ENCODE assay signal across 1 cellular context in the genomic region with DNA sequence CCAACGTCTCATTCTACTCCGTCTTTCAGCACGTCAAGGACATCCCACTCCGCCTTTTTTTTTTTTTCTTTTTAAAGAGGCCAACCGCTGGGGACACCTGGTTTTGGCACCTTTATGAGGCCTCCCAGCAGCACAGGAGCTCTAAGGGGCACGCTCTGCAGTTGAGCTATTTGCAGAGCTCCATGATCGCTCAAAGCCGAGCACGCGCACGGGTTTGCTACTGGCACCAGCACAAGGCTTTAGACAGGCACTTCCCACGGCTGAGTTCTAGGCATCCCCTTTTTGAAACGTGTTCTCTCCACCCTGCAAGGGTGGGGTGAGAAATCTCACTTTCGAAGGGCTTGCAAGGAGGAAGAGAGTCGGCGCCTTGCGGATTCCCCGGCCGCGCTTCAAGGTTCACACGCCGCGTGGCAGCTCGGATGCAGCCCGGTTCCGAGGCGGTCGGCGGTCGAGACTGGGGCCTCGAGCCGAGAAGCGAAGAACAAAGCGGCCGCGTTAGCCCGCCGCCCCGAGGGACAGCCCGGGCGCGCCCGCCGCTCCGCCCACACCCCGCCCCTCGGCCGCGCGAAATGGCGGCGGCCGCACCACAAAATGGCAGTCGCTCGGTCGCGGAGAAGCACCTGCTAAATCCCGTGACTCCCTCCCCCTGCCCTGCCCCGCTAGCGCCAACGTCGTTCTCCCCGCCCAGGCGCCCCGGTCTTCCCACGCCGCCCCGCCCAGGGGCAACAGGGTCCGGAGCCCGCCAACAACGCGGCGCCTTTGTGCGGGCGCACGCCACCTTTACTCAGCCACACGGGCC.
TF ChIP-seq lines count a peak whose summit lies in the region.

No MANE protein-coding gene starts in this region.

TF ChIP-seq in K562, 482 proteins besides CTCF, POLR2A, EP300 and RAD21 (continued from another document and continues in another):
- TF ChIP-seq, protein P1, sequence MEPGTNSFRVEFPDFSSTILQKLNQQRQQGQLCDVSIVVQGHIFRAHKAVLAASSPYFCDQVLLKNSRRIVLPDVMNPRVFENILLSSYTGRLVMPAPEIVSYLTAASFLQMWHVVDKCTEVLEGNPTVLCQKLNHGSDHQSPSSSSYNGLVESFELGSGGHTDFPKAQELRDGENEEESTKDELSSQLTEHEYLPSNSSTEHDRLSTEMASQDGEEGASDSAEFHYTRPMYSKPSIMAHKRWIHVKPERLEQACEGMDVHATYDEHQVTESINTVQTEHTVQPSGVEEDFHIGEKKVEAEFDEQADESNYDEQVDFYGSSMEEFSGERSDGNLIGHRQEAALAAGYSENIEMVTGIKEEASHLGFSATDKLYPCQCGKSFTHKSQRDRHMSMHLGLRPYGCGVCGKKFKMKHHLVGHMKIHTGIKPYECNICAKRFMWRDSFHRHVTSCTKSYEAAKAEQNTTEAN (CRISPR knock-in tag; IDR thresholded peaks at IDR 0.05), result no peak
- TF ChIP-seq HLTF (IDR thresholded peaks at IDR 0.05) (0 out of 2 replicates have a peak, but pooled peaks have one; percentile 21), SIN3A (IDR thresholded peaks at IDR 0.05; ENCODE audit: borderline replicate concordance in 2 of 2, control insufficient read depth in 1 of 2, low read depth in 2 of 2, low read length in 2 of 2) (peak; percentile 61; a peak in 2 of 4 replicates), CREB1 (IDR thresholded peaks at IDR 0.05) (peak; percentile 67), CREB1 (CRISPR knock-in tag; IDR thresholded peaks at IDR 0.05) (peak; percentile 53), ESRRA (IDR thresholded peaks at IDR 0.05; ENCODE audit: borderline replicate concordance, low read depth) (peak; percentile 82; the same call in 1 of the 2 replicates), TRIM28 (IDR thresholded peaks at IDR 0.05) (peak; percentile 72), HDAC2 (IDR thresholded peaks at IDR 0.05) (peak; percentile 72), NFIC (IDR thresholded peaks at IDR 0.05) (peak; percentile 28), ZNF140 (CRISPR knock-in tag; IDR thresholded peaks at IDR 0.05) (no peak), SMAD4 (CRISPR knock-in tag; conservative IDR thresholded peaks at IDR 0.05) (peak; percentile 90), CHD1 (IDR thresholded peaks at IDR 0.05; ENCODE audit: low read length) (peak; percentile 79), NFRKB (IDR thresholded peaks at IDR 0.05; ENCODE audit: low read depth) (peak; percentile 69), STAG1 (CRISPR knock-in tag; IDR thresholded peaks at IDR 0.05; ENCODE audit: borderline replicate concordance) (peak; percentile 20; the same call in 1 of the 2 replicates), TRIM24 (IDR thresholded peaks at IDR 0.05) (peak in 1 of 2 experiments; percentile 18; a peak in 1 of 4 replicates), EP400 (IDR thresholded peaks at IDR 0.05) (peak; percentile 90; the same call in 1 of the 2 replicates), LCOR (CRISPR knock-in tag; IDR thresholded peaks at IDR 0.05) (peak; percentile 77; the same call in 1 of the 2 replicates), RCOR1 (IDR thresholded peaks at IDR 0.05; ENCODE audit: borderline replicate concordance in 1 of 2, low read depth in 2 of 2, low read length in 2 of 2) (peak in 1 of 2 experiments; percentile 88; a peak in 3 of 4 replicates), ZNF133 (CRISPR knock-in tag; IDR thresholded peaks at IDR 0.05) (no peak), CCAR2 (IDR thresholded peaks at IDR 0.05; ENCODE audit: low read depth, low read length) (no peak), SRF (CRISPR knock-in tag; IDR thresholded peaks at IDR 0.05) (peak; percentile 56 to 74; a peak in 3 of 4 replicates), NCOA6 (IDR thresholded peaks at IDR 0.05) (no peak), PRPF4 (IDR thresholded peaks at IDR 0.05; ENCODE audit: insufficient read depth, low read depth, low read length, poor library complexity, severe bottlenecking) (peak; percentile 46), ZNF232 (CRISPR knock-in tag; IDR thresholded peaks at IDR 0.05) (peak; percentile 40; the same call in 1 of the 2 replicates), GABPA (tag; conservative IDR thresholded peaks at IDR 0.05; ENCODE audit: low read depth) (peak; percentile 61; the same call in 1 of the 2 replicates), PHB (CRISPR knock-in tag; IDR thresholded peaks at IDR 0.05) (no peak), JUND (IDR thresholded peaks at IDR 0.05; ENCODE audit: borderline replicate concordance, low read depth, low read length) (peak; percentile 69), JUND (tag; IDR thresholded peaks at IDR 0.05; ENCODE audit: borderline replicate concordance, low read depth, low read length) (no peak; the same call in 2 of the 3 replicates), CBX8 (IDR thresholded peaks at IDR 0.05; ENCODE audit: borderline replicate concordance, extremely low read depth, low read depth, low read length, poor library complexity, severe bottlenecking) (no peak), STAT5A (IDR thresholded peaks at IDR 0.05; ENCODE audit: borderline replicate concordance, low read length) (peak; percentile 44; the same call in 1 of the 2 replicates), NFYB (IDR thresholded peaks at IDR 0.05; ENCODE audit: extremely low read depth, insufficient read length) (no peak), ZNF766 (CRISPR knock-in tag; conservative IDR thresholded peaks at IDR 0.05) (peak; percentile 95), ETS2 (tag; IDR thresholded peaks at IDR 0.05; ENCODE audit: borderline replicate concordance, poor library complexity, severe bottlenecking) (peak; percentile 8), SPI1 (IDR thresholded peaks at IDR 0.05; ENCODE audit: borderline replicate concordance, low read depth, low read length) (peak; percentile 45; the same call in 1 of the 2 replicates), ZNF212 (CRISPR knock-in tag; IDR thresholded peaks at IDR 0.05) (no peak), SMARCA4 (IDR thresholded peaks at IDR 0.05) (peak; percentile 40), RBM34 (IDR thresholded peaks at IDR 0.05; ENCODE audit: borderline replicate concordance, insufficient read depth, low read length) (no peak), SIX5 (IDR thresholded peaks at IDR 0.05; ENCODE audit: borderline replicate concordance in 1 of 2, insufficient read depth in 1 of 2, low read depth in 1 of 2, low read length in 2 of 2) (no peak; a peak in 1 of 4 replicates), HNRNPUL1 (IDR thresholded peaks at IDR 0.05; ENCODE audit: low read length) (no peak)
- TF ChIP-seq, protein P2, sequence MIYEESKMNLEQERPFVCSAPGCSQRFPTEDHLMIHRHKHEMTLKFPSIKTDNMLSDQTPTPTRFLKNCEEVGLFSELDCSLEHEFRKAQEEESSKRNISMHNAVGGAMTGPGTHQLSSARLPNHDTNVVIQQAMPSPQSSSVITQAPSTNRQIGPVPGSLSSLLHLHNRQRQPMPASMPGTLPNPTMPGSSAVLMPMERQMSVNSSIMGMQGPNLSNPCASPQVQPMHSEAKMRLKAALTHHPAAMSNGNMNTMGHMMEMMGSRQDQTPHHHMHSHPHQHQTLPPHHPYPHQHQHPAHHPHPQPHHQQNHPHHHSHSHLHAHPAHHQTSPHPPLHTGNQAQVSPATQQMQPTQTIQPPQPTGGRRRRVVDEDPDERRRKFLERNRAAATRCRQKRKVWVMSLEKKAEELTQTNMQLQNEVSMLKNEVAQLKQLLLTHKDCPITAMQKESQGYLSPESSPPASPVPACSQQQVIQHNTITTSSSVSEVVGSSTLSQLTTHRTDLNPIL (CRISPR knock-in tag; IDR thresholded peaks at IDR 0.05), result no peak
- TF ChIP-seq, protein P3, sequence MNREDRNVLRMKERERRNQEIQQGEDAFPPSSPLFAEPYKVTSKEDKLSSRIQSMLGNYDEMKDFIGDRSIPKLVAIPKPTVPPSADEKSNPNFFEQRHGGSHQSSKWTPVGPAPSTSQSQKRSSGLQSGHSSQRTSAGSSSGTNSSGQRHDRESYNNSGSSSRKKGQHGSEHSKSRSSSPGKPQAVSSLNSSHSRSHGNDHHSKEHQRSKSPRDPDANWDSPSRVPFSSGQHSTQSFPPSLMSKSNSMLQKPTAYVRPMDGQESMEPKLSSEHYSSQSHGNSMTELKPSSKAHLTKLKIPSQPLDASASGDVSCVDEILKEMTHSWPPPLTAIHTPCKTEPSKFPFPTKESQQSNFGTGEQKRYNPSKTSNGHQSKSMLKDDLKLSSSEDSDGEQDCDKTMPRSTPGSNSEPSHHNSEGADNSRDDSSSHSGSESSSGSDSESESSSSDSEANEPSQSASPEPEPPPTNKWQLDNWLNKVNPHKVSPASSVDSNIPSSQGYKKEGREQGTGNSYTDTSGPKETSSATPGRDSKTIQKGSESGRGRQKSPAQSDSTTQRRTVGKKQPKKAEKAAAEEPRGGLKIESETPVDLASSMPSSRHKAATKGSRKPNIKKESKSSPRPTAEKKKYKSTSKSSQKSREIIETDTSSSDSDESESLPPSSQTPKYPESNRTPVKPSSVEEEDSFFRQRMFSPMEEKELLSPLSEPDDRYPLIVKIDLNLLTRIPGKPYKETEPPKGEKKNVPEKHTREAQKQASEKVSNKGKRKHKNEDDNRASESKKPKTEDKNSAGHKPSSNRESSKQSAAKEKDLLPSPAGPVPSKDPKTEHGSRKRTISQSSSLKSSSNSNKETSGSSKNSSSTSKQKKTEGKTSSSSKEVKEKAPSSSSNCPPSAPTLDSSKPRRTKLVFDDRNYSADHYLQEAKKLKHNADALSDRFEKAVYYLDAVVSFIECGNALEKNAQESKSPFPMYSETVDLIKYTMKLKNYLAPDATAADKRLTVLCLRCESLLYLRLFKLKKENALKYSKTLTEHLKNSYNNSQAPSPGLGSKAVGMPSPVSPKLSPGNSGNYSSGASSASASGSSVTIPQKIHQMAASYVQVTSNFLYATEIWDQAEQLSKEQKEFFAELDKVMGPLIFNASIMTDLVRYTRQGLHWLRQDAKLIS (CRISPR knock-in tag; IDR thresholded peaks at IDR 0.05), result peak; percentile 79
- TF ChIP-seq, protein P4, sequence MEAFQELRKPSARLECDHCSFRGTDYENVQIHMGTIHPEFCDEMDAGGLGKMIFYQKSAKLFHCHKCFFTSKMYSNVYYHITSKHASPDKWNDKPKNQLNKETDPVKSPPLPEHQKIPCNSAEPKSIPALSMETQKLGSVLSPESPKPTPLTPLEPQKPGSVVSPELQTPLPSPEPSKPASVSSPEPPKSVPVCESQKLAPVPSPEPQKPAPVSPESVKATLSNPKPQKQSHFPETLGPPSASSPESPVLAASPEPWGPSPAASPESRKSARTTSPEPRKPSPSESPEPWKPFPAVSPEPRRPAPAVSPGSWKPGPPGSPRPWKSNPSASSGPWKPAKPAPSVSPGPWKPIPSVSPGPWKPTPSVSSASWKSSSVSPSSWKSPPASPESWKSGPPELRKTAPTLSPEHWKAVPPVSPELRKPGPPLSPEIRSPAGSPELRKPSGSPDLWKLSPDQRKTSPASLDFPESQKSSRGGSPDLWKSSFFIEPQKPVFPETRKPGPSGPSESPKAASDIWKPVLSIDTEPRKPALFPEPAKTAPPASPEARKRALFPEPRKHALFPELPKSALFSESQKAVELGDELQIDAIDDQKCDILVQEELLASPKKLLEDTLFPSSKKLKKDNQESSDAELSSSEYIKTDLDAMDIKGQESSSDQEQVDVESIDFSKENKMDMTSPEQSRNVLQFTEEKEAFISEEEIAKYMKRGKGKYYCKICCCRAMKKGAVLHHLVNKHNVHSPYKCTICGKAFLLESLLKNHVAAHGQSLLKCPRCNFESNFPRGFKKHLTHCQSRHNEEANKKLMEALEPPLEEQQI (IDR thresholded peaks at IDR 0.05), result no peak
- TF ChIP-seq, protein P5, sequence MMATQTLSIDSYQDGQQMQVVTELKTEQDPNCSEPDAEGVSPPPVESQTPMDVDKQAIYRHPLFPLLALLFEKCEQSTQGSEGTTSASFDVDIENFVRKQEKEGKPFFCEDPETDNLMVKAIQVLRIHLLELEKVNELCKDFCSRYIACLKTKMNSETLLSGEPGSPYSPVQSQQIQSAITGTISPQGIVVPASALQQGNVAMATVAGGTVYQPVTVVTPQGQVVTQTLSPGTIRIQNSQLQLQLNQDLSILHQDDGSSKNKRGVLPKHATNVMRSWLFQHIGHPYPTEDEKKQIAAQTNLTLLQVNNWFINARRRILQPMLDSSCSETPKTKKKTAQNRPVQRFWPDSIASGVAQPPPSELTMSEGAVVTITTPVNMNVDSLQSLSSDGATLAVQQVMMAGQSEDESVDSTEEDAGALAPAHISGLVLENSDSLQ (IDR thresholded peaks at IDR 0.05), result peak; percentile 68
- TF ChIP-seq, protein P6, sequence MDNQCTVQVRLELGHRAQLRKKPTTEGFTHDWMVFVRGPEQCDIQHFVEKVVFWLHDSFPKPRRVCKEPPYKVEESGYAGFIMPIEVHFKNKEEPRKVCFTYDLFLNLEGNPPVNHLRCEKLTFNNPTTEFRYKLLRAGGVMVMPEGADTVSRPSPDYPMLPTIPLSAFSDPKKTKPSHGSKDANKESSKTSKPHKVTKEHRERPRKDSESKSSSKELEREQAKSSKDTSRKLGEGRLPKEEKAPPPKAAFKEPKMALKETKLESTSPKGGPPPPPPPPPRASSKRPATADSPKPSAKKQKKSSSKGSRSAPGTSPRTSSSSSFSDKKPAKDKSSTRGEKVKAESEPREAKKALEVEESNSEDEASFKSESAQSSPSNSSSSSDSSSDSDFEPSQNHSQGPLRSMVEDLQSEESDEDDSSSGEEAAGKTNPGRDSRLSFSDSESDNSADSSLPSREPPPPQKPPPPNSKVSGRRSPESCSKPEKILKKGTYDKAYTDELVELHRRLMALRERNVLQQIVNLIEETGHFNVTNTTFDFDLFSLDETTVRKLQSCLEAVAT (IDR thresholded peaks at IDR 0.05), result peak; percentile 86 to 92
- TF ChIP-seq, protein P7, sequence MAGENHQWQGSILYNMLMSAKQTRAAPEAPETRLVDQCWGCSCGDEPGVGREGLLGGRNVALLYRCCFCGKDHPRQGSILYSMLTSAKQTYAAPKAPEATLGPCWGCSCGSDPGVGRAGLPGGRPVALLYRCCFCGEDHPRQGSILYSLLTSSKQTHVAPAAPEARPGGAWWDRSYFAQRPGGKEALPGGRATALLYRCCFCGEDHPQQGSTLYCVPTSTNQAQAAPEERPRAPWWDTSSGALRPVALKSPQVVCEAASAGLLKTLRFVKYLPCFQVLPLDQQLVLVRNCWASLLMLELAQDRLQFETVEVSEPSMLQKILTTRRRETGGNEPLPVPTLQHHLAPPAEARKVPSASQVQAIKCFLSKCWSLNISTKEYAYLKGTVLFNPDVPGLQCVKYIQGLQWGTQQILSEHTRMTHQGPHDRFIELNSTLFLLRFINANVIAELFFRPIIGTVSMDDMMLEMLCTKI (IDR thresholded peaks at IDR 0.05; ENCODE audit: partially characterized antibody), result no peak
- TF ChIP-seq, protein P8, sequence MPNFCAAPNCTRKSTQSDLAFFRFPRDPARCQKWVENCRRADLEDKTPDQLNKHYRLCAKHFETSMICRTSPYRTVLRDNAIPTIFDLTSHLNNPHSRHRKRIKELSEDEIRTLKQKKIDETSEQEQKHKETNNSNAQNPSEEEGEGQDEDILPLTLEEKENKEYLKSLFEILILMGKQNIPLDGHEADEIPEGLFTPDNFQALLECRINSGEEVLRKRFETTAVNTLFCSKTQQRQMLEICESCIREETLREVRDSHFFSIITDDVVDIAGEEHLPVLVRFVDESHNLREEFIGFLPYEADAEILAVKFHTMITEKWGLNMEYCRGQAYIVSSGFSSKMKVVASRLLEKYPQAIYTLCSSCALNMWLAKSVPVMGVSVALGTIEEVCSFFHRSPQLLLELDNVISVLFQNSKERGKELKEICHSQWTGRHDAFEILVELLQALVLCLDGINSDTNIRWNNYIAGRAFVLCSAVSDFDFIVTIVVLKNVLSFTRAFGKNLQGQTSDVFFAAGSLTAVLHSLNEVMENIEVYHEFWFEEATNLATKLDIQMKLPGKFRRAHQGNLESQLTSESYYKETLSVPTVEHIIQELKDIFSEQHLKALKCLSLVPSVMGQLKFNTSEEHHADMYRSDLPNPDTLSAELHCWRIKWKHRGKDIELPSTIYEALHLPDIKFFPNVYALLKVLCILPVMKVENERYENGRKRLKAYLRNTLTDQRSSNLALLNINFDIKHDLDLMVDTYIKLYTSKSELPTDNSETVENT (CRISPR knock-in tag; IDR thresholded peaks at IDR 0.05), result peak; percentile 89
